Comparison of ENCODE assay signal across 11 cellular contexts in genomic region chr19:30691767-30692516, GRCh38.
A peak's percentile ranks its signal among the peaks of the same experiment; 100 is the strongest.
DNase-seq lines count a peak whose midpoint lies in the region; ATAC-seq and TF ChIP-seq lines count a peak whose summit lies in the region.
"Had no signal": no experiment of that assay in that cellular context is flagged by ENCODE, and none has a peak within 500 bp of the region (broad histone marks: within the 10 kb centered on the region; RNA-seq: fewer than 3 reads in every experiment).

No MANE protein-coding gene starts in this region.

- no peaks in the 10 kb centered on the region for H3K9me3 ChIP-seq in muscle layer of colon (ENCODE audit: low read length)

- DNase-seq in NCI-H1694 treated with DMSO at 0.1 percent for 48 hours (lab: John Stamatoyannopoulos, UW), result peak; percentile 33
- DNase-seq in coronary artery (ENCODE audit: low spot score), result no peak
- DNase-seq in superior temporal gyrus (ENCODE audit: extremely low spot score), result peak; percentile 78
- DNase-seq in T1000 (lab: John Stamatoyannopoulos, UW), result no peak
- no peak for DNase-seq in occipital lobe (lab: John Stamatoyannopoulos, UW)
- no peak for DNase-seq in activated CD4-positive, alpha-beta T cell treated with anti-CD3 and anti-CD28 coated beads for 4 hours
- DNase-seq: cortex of kidney; midbrain; stimulated activated naive CD4-positive, alpha-beta T cell treated with Interleukin-2 at 50 U/mL for 16 hours had no signal

- H3K27ac ChIP-seq in coronary artery (no peak overlapping the region), muscle layer of colon (ENCODE audit: low read depth, low read length) (peak overlapping the region; percentile 0)

- peaks cover 12% of the 10 kb centered on the region for H3K4me1 ChIP-seq in muscle layer of colon (ENCODE audit: insufficient read depth, low read length)

- no peaks in the 10 kb centered on the region for H3K36me3 ChIP-seq in muscle layer of colon (ENCODE audit: insufficient read depth, low read length)

- H3K27me3 ChIP-seq in muscle layer of colon (ENCODE audit: control insufficient read depth in 1 of 2, insufficient read depth in 2 of 2, low read length in 2 of 2), result no peaks in the 10 kb centered on the region

- H3K4me3 ChIP-seq in coronary artery, result peak overlapping the region; percentile 55
- H3K4me3 ChIP-seq in muscle layer of colon (ENCODE audit: low read depth in 1 of 2, low read length in 2 of 2), result peak overlapping the region; percentile 38 to 63

- peak overlapping the region; percentile 53 for H3K9ac ChIP-seq in muscle layer of colon (ENCODE audit: low read length)

- no peak for TF ChIP-seq CTCF in coronary artery (IDR thresholded peaks at IDR 0.05)

- ATAC-seq in HG02938 (IDR thresholded peaks at IDR 0.05; ENCODE audit: unreplicated experiment), result no peak

Comparison
In these comparisons a context has a peak if more than half of its experiments do, and no peak if none do; other contexts are left out.
1. DNase-seq: peak in NCI-H1694 treated with DMSO at 0.1 percent for 48 hours (single experiment) and superior temporal gyrus (single experiment); none in coronary artery (single experiment), T1000 (single experiment), occipital lobe (single experiment) and activated CD4-positive, alpha-beta T cell treated with anti-CD3 and anti-CD28 coated beads for 4 hours (0 of 2).